Comparison of ENCODE assay signal across 27 cellular contexts in genomic region chr20:47115694-47116093, GRCh38.
"Had no signal": no experiment of that assay in that cellular context is flagged by ENCODE, and none has a peak within 500 bp of the region (broad histone marks: within the 10 kb centered on the region; RNA-seq: fewer than 3 reads in every experiment).

No MANE protein-coding gene starts in this region.

- DNase-seq: cortex of kidney; effector memory CD8-positive, alpha-beta T cell; erythroblast; esophagus squamous epithelium; foreskin melanocyte; glutamatergic neuron; heart right ventricle; hippocampal formation; left cardiac atrium; left ventricle myocardium inferior; lower lobe of right lung; naive thymus-derived CD8-positive, alpha-beta T cell; nephron progenitor cell; occipital lobe; ovary; posterior cingulate gyrus; retina; right lobe of liver; stimulated activated CD4-positive, alpha-beta T cell treated with anti-CD3 and anti-CD28 coated beads, Interleukin-12 subunit alpha, Interleukin-12 subunit beta, amount 100 ng/mL, for 4 hours; stimulated activated CD4-positive, alpha-beta T cell treated with anti-CD3 and anti-CD28 coated beads, Interleukin-1b, Interleukin-23, amount 100 ng/mL, for 48 hours; stimulated activated CD4-positive, alpha-beta T cell treated with anti-CD3 and anti-CD28 coated beads, Interleukin-4, amount 100 ng/mL, for 1 hour; stimulated activated CD8-positive, alpha-beta memory T cell treated with anti-CD3 and anti-CD28 coated beads, Interleukin-4, amount 100 ng/mL, for 48 hours; stimulated activated naive CD4-positive, alpha-beta T cell treated with Interleukin-2 at 50 U/mL for 16 hours; stomach; thyroid gland; trophoblast cell had no signal

- H3K4me1 ChIP-seq: lower lobe of right lung, right lobe of liver, thyroid gland had no signal

- H3K27ac Mint-ChIP-seq: naive thymus-derived CD8-positive, alpha-beta T cell had no signal

- H3K4me3 Mint-ChIP-seq: effector memory CD8-positive, alpha-beta T cell; nephron progenitor cell had no signal

- ATAC-seq: effector memory CD8-positive, alpha-beta T cell; left cardiac atrium; lower lobe of right lung; naive thymus-derived CD8-positive, alpha-beta T cell; right lobe of liver had no signal

- H3K27me3 ChIP-seq: esophagus squamous epithelium, ovary, right lobe of liver, thyroid gland had no signal

- H3K36me3 ChIP-seq: heart right ventricle, left ventricle myocardium inferior, lower lobe of right lung, ovary, right lobe of liver, stomach, thyroid gland had no signal

- H3K9me3 ChIP-seq: ovary, thyroid gland had no signal

- H3K27ac ChIP-seq: esophagus squamous epithelium, heart right ventricle, left ventricle myocardium inferior, lower lobe of right lung, ovary, right lobe of liver, stomach, thyroid gland had no signal

- H3K4me3 ChIP-seq: esophagus squamous epithelium, heart right ventricle, left ventricle myocardium inferior, lower lobe of right lung, ovary, right lobe of liver, smooth muscle cell, stomach, thyroid gland had no signal

- H3K4me1 Mint-ChIP-seq: naive thymus-derived CD8-positive, alpha-beta T cell had no signal
